In the genomic region with DNA sequence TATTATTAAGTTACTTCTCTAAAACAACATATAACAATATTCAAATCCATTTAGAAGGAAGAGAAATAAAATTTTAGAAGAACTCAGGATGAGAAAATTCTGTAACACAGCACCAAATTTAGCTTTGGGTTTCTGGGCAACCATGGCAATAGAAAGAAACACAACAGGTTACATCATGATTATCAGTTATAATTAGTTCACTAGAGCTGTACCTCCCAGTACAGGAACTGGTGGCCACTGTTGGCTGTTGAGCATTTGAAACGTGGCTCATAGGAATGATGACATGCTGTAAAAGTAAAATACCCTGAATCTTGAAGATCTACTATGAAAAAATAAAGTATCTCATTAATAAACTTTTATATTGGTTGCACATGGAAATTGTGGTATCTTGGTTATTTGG, we compare ENCODE assay signal across 19 cellular contexts. TPM values are rescaled to one million over a fixed set of nuclear protein-coding genes. Genes with fewer than 3 reads are reported as not detected.
DNase-seq lines count a peak whose midpoint lies in the region; ATAC-seq and TF ChIP-seq lines count a peak whose summit lies in the region.
"Had no signal": no experiment of that assay in that cellular context is flagged by ENCODE, and none has a peak within 500 bp of the region (broad histone marks: within the 10 kb centered on the region; RNA-seq: fewer than 3 reads in every experiment).

No MANE protein-coding gene starts in this region.

- peaks cover 0 to 31% (median 7%) of the 10 kb centered on the region in 9 donors for H3K4me1 ChIP-seq in heart right ventricle
- H3K4me1 ChIP-seq: A549, BE2C had no signal

- no peaks in the 10 kb centered on the region for H3K27me3 ChIP-seq in heart right ventricle
- H3K27me3 ChIP-seq: BE2C had no signal

- H3K4me3 ChIP-seq in heart right ventricle, result no peak overlapping the region
- H3K4me3 ChIP-seq: A549 had no signal

- no peaks in the 10 kb centered on the region for H3K27me3 Mint-ChIP-seq in endothelial cell (ENCODE audit: unreplicated experiment)

- ATAC-seq in GM19351 (IDR thresholded peaks at IDR 0.05; ENCODE audit: unreplicated experiment) (peak; percentile 46), HG03469 (IDR thresholded peaks at IDR 0.05; ENCODE audit: unreplicated experiment) (peak; percentile 43), heart right ventricle (peak in 5 of 8 donors; percentile 39 to 78 (median 64))
- no peak for ATAC-seq in stimulated activated effector memory CD8-positive, alpha-beta T cell treated with anti-CD3 and anti-CD28 coated beads, Interleukin-12 subunit alpha, Interleukin-12 subunit beta, amount 100 ng/mL, for 72 hours
- ATAC-seq: A549 had no signal

- H3K36me3 Mint-ChIP-seq in endothelial cell (ENCODE audit: low read depth, unreplicated experiment), result no peaks in the 10 kb centered on the region
- no peaks in the 10 kb centered on the region for H3K36me3 Mint-ChIP-seq in stimulated activated effector memory CD8-positive, alpha-beta T cell treated with anti-CD3 and anti-CD28 coated beads, Interleukin-12 subunit alpha, Interleukin-12 subunit beta, amount 100 ng/mL, for 72 hours

- H3K27ac ChIP-seq in heart right ventricle, result no peak overlapping the region
- H3K27ac ChIP-seq: A549 had no signal

- no peaks in the 10 kb centered on the region for H3K36me3 ChIP-seq in heart right ventricle
- H3K36me3 ChIP-seq: BE2C had no signal

- DNase-seq in NAMALWA (ENCODE audit: low spot score), result peak; percentile 19
- no peak for DNase-seq in heart right ventricle
- no peak for DNase-seq in endothelial cell (ENCODE audit: low spot score)
- DNase-seq in stimulated activated effector memory CD8-positive, alpha-beta T cell treated with anti-CD3 and anti-CD28 coated beads, Interleukin-12 subunit alpha, Interleukin-12 subunit beta, amount 100 ng/mL, for 72 hours (ENCODE audit: low spot score in 2 of 2), result no peak
- no peak for DNase-seq in NCI-H524 (lab: John Stamatoyannopoulos, UW)
- DNase-seq: BE2C, DMS53, GDM1, GOT3, HCEC 1CT, NCI-H1417 treated with DMSO at 0.1 percent for 48 hours, NCI-H1930, NCI-H510A, NCI-H774, OCI-M1 had no signal

- intact Hi-C loops in heart right ventricle (cut with DNase I), result no loop called here

- no peaks in the 10 kb centered on the region for H3K9me3 ChIP-seq in heart right ventricle
- H3K9me3 ChIP-seq: A549, BE2C had no signal

- no peak overlapping the region for H3K27ac Mint-ChIP-seq in endothelial cell (ENCODE audit: unreplicated experiment)
- H3K27ac Mint-ChIP-seq in stimulated activated effector memory CD8-positive, alpha-beta T cell treated with anti-CD3 and anti-CD28 coated beads, Interleukin-12 subunit alpha, Interleukin-12 subunit beta, amount 100 ng/mL, for 72 hours, result no peak overlapping the region
- H3K27ac Mint-ChIP-seq: T-helper 1 cell treated with Interleukin-12 subunit alpha and Interleukin-12 subunit beta and Interleukin-4 antibody, amounts not matched to agents 30 μg/mL and 1 μg/mL, for 36 hours had no signal

- 10 to 22% methylated on average over 1 of the region's 1 CpG for WGBS in heart right ventricle, 2 donors

- TF ChIP-seq CTCF in heart right ventricle (IDR thresholded peaks at IDR 0.05), result no peak
- no peak for TF ChIP-seq CTCF in endothelial cell (IDR thresholded peaks at IDR 0.05; ENCODE audit: unreplicated experiment)

- no peak overlapping the region for H3K4me3 Mint-ChIP-seq in endothelial cell (ENCODE audit: unreplicated experiment)
- no peak overlapping the region for H3K4me3 Mint-ChIP-seq in stimulated activated effector memory CD8-positive, alpha-beta T cell treated with anti-CD3 and anti-CD28 coated beads, Interleukin-12 subunit alpha, Interleukin-12 subunit beta, amount 100 ng/mL, for 72 hours
- H3K4me3 Mint-ChIP-seq: T-helper 1 cell treated with Interleukin-12 subunit alpha and Interleukin-12 subunit beta and Interleukin-4 antibody, amounts not matched to agents 30 μg/mL and 1 μg/mL, for 36 hours had no signal

- no peaks in the 10 kb centered on the region for H3K9me3 Mint-ChIP-seq in endothelial cell (ENCODE audit: unreplicated experiment)
- no peaks in the 10 kb centered on the region for H3K9me3 Mint-ChIP-seq in stimulated activated effector memory CD8-positive, alpha-beta T cell treated with anti-CD3 and anti-CD28 coated beads, Interleukin-12 subunit alpha, Interleukin-12 subunit beta, amount 100 ng/mL, for 72 hours
- H3K9me3 Mint-ChIP-seq: T-helper 1 cell treated with Interleukin-12 subunit alpha and Interleukin-12 subunit beta and Interleukin-4 antibody, amounts not matched to agents 30 μg/mL and 1 μg/mL, for 36 hours had no signal

- H3K4me1 Mint-ChIP-seq in endothelial cell (ENCODE audit: unreplicated experiment), result no peaks in the 10 kb centered on the region
- no peaks in the 10 kb centered on the region for H3K4me1 Mint-ChIP-seq in stimulated activated effector memory CD8-positive, alpha-beta T cell treated with anti-CD3 and anti-CD28 coated beads, Interleukin-12 subunit alpha, Interleukin-12 subunit beta, amount 100 ng/mL, for 72 hours

RNA-seq across cellular contexts. Expression of a gene that starts 23.7 kb away (rescaled TPM):
- total RNA-seq in heart right ventricle (10 to 100 TPM; 25.2 to 50.2 (median 32.5) TPM), endothelial cell (ENCODE audit: unreplicated experiment) (41.2 TPM)
- polyA plus RNA-seq in heart right ventricle, result 10 to 100 TPM; 10.5 to 13.5 TPM
